ENCODE assay signal across 13 cellular contexts in the genomic region with DNA sequence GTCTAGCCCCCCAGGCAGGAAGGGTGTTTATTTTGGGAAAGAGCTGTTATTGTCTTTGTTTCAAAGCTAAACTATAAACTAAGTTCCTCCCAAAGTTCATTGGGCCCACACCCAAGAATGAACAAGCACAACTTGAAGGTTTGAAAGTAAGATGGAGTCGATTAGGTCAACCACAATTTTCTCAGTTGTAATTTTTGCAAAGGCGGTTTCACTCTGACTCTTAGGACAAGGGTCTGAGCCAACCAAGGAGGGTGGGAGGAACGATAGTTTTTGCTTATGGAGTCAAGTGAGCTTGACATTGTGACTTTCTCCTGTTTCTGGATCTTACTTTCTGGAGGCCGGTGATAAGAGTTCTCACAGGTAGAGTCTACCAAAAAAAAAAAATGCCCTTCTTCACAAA. TPM values are rescaled to one million over a fixed set of nuclear protein-coding genes. Genes with fewer than 3 reads are reported as not detected.
DNase-seq lines count a peak whose midpoint lies in the region; ATAC-seq, FAIRE-seq and TF ChIP-seq lines count a peak whose summit lies in the region.
"Had no signal": no experiment of that assay in that cellular context is flagged by ENCODE, and none has a peak within 500 bp of the region (broad histone marks: within the 10 kb centered on the region; RNA-seq: fewer than 3 reads in every experiment).

No MANE protein-coding gene starts in this region.

- H3K9ac ChIP-seq in PC-3 (ENCODE audit: low read length): no peak overlapping the region

- CTCF ChIA-PET in PC-3 (lab: Charles Lee): no interaction called here

- H3K4me1 ChIP-seq in PC-3 (ENCODE audit: insufficient read depth, low read length) (peaks cover 29% of the 10 kb centered on the region), right lobe of liver (peaks cover 0 to 4% (median 0%) of the 10 kb centered on the region in 4 donors)

- H3K27ac ChIP-seq in PC-3 (ENCODE audit: low read length): peak overlapping the region; percentile 61
- H3K27ac ChIP-seq in right lobe of liver: no peak overlapping the region
- H3K27ac ChIP-seq: stomach had no signal

- H4K20me1 ChIP-seq in PC-3 (ENCODE audit: low read length): no peaks in the 10 kb centered on the region

- 70% methylated on average over 4 of the region's 4 CpGs for WGBS in right lobe of liver (ENCODE audit: insufficient coverage, low coverage, low lambda C conversion rate, missing lambda C conversion rate)

- no peaks in the 10 kb centered on the region for H3K27me3 ChIP-seq in PC-3 (ENCODE audit: low read length)
- H3K27me3 ChIP-seq in right lobe of liver: no peaks in the 10 kb centered on the region

- ATAC-seq in HG02870 (IDR thresholded peaks at IDR 0.05; ENCODE audit: unreplicated experiment) (peak; percentile 94), PC-3 (no peak), right lobe of liver (no peak)

- TF ChIP-seq POLR2A in GM12891 (IDR thresholded peaks at IDR 0.05; ENCODE audit: low read depth, low read length): no peak
- no peak for TF ChIP-seq POLR2A in right lobe of liver (IDR thresholded peaks at IDR 0.05)

- no peaks in the 10 kb centered on the region for H3K79me2 ChIP-seq in PC-3 (ENCODE audit: low read length)

- FAIRE-seq in GM12891 (lab: Jason Lieb, UNC): peak; percentile 91
- FAIRE-seq: colon had no signal

- DNase-seq in GM12891 (ENCODE audit: insufficient read length, low spot score): peak; percentile 64
- peak; percentile 47 for DNase-seq in GM19240 (ENCODE audit: insufficient read length, low spot score)
- DNase-seq in PC-3: no peak
- DNase-seq in NCI-H1105 treated with DMSO at 0.1 percent for 48 hours (lab: John Stamatoyannopoulos, UW): no peak
- no peak for DNase-seq in right lobe of liver
- no peak for DNase-seq in NCI-H526 treated with DMSO at 0.1 percent for 48 hours (lab: John Stamatoyannopoulos, UW)
- DNase-seq in occipital lobe (lab: John Stamatoyannopoulos, UW): no peak
- DNase-seq: CD4-positive, alpha-beta memory T cell; HCEC 1CT; NCI-H526; stomach had no signal

- H3K9me2 ChIP-seq in PC-3 (replicated peaks; ENCODE audit: low read length): no peaks in the 10 kb centered on the region

- H3F3A ChIP-seq in PC-3 (ENCODE audit: low read length, unreplicated experiment): no peaks in the 10 kb centered on the region

- H3K9me3 ChIP-seq in PC-3 (ENCODE audit: low read length) (no peaks in the 10 kb centered on the region), right lobe of liver (no peaks in the 10 kb centered on the region)
- H3K9me3 ChIP-seq: stomach had no signal

- no peak for TF ChIP-seq CTCF in PC-3 (conservative IDR thresholded peaks at IDR 0.05; ENCODE audit: low read depth, low read length)
- TF ChIP-seq CTCF in right lobe of liver (IDR thresholded peaks at IDR 0.05): no peak

- POLR2A ChIA-PET in PC-3 (lab: Charles Lee; ENCODE audit: unreplicated experiment): no interaction called here

- BruUV-seq in PC-3 (replicated peaks; lab: Mats Ljungman, UMichigan): no TSS peak

- H2AFZ ChIP-seq in PC-3 (ENCODE audit: low read length): no peak overlapping the region

- intact Hi-C loops in PC-3 (cut with micrococcal nuclease): no loop called here
- intact Hi-C loops in right lobe of liver (cut with DNase I): no loop called here

- H3K4me3 ChIP-seq in PC-3 (ENCODE audit: low read length) (no peak overlapping the region), right lobe of liver (no peak overlapping the region)
- H3K4me3 ChIP-seq: stomach had no signal

- no peaks in the 10 kb centered on the region for H3K36me3 ChIP-seq in PC-3 (ENCODE audit: low read depth, low read length)
- no peaks in the 10 kb centered on the region for H3K36me3 ChIP-seq in right lobe of liver
- H3K36me3 ChIP-seq: stomach had no signal

- peak overlapping the region; percentile 8; the same call in 1 of the 2 replicates for H3K4me2 ChIP-seq in PC-3 (ENCODE audit: low read length)

TF ChIP-seq in GM12891, 5 proteins besides CTCF, POLR2A, EP300 and RAD21:
- TF ChIP-seq PAX5 (IDR thresholded peaks at IDR 0.05; ENCODE audit: insufficient read depth, low read length, severe bottlenecking): peak; percentile 77
- 0 out of 2 replicates have a peak, but pooled peaks have one; percentile 4 for TF ChIP-seq SPI1 (IDR thresholded peaks at IDR 0.05; ENCODE audit: low read depth, low read length)
- TF ChIP-seq POU2F2 (IDR thresholded peaks at IDR 0.05; ENCODE audit: low read depth, low read length): peak; percentile 90; the same call in 1 of the 2 replicates
- TF ChIP-seq TAF1 (IDR thresholded peaks at IDR 0.05; ENCODE audit: low read depth, low read length): no peak
- no peak for TF ChIP-seq POLR2AphosphoS5 (IDR thresholded peaks at IDR 0.05; ENCODE audit: low read depth, low read length)

RNA-seq across cellular contexts. Expression of a gene that starts 5.8 kb away (rescaled TPM):
- polyA plus RNA-seq in GM12891 (2012; ENCODE audit: low read depth, missing spikeins): 7.4 TPM
- total RNA-seq in PC-3 (2014; rRNA removed): 26.9 and 27.5 TPM in 2 replicates
- total RNA-seq in right lobe of liver: 10 to 100 TPM; 19.4 to 35.8 (median 24.8) TPM
- total RNA-seq in occipital lobe: 110 TPM

RNA-seq across cellular contexts. Expression of a gene that starts 24.3 kb away (rescaled TPM):
- polyA plus RNA-seq in GM12891 (2012; ENCODE audit: low read depth, missing spikeins): 11.7 TPM
- total RNA-seq in PC-3 (2014; rRNA removed): 26.1 and 34.2 TPM in 2 replicates
- 10 to 100 TPM in 4 of 6 experiments, 1 to 10 TPM in 2; 9.1 to 15.3 (median 11.8) TPM for total RNA-seq in right lobe of liver
- total RNA-seq in occipital lobe: 36.8 TPM

Comparison
In these comparisons a context has a peak if more than half of its experiments do, and no peak if none do; other contexts are left out.
1. DNase-seq: peak in GM12891 (single experiment) and GM19240 (single experiment); none in PC-3 (single experiment), NCI-H1105 treated with DMSO at 0.1 percent for 48 hours (single experiment), right lobe of liver (0 of 3), NCI-H526 treated with DMSO at 0.1 percent for 48 hours (single experiment) and occipital lobe (single experiment).